In the genomic region with DNA sequence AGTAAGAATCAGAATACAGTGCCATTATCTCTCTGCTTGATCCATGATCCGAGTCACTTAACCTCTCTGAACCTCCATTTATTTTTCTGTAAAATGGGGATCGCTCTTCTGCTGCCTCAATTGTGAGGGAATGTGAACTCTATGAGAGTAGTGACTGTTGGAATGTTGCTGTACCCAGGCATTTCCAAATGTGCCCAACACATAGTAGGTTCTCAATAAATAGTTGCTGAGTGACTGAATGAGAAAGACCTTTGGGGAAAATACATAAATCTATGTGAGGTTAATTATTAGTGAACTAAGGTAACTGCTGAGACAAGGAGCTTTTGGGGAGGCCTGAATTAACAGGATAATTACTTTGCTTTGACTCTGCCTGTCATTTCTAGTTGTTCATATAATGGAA, we compare ENCODE assay signal across 30 cellular contexts. TPM values are rescaled to one million over a fixed set of nuclear protein-coding genes. Genes with fewer than 3 reads are reported as not detected.
"Had no signal": no experiment of that assay in that cellular context is flagged by ENCODE, and none has a peak within 500 bp of the region (broad histone marks: within the 10 kb centered on the region; RNA-seq: fewer than 3 reads in every experiment).

No MANE protein-coding gene starts in this region.

- H3K9me3 Mint-ChIP-seq: stimulated activated effector memory CD8-positive, alpha-beta T cell treated with anti-CD3 and anti-CD28 coated beads, Interleukin-12 subunit alpha, Interleukin-12 subunit beta, amount 100 ng/mL, for 72 hours; stimulated activated memory B cell treated with anti-CD40 and anti-IgM and Interleukin-4, amounts not matched to agents 10 μg/mL and 1 μg/mL and 100 μg/mL, for 72 hours; stimulated activated naive B cell treated with anti-CD40 and anti-IgM and Interleukin-4, amounts not matched to agents 10 μg/mL and 1 μg/mL and 100 μg/mL, for 72 hours; stimulated activated naive CD8-positive, alpha-beta T cell treated with anti-CD3 and anti-CD28 coated beads, Interleukin-15, amount 100 ng/mL, for 72 hours; stimulated activated naive CD8-positive, alpha-beta T cell treated with anti-CD3 and anti-CD28 coated beads, Interleukin-15, Interleukin-2, amounts not matched to agents 100 ng/mL and 50 ng/mL, for 24 hours; type B pancreatic cell had no signal

- H3K36me3 ChIP-seq: stomach, suprapubic skin, thoracic aorta, thyroid gland, tibial artery, tibial nerve, transverse colon, upper lobe of left lung, upper lobe of right lung, uterus, vagina had no signal

- H3K4me3 Mint-ChIP-seq: stimulated activated effector memory CD8-positive, alpha-beta T cell treated with anti-CD3 and anti-CD28 coated beads, Interleukin-12 subunit alpha, Interleukin-12 subunit beta, amount 100 ng/mL, for 72 hours; stimulated activated memory B cell treated with anti-CD40 and anti-IgM and Interleukin-4, amounts not matched to agents 10 μg/mL and 1 μg/mL and 100 μg/mL, for 72 hours; stimulated activated naive B cell treated with anti-CD40 and anti-IgM and Interleukin-4, amounts not matched to agents 10 μg/mL and 1 μg/mL and 100 μg/mL, for 72 hours; stimulated activated naive CD8-positive, alpha-beta T cell treated with anti-CD3 and anti-CD28 coated beads, Interleukin-15, amount 100 ng/mL, for 72 hours; stimulated activated naive CD8-positive, alpha-beta T cell treated with anti-CD3 and anti-CD28 coated beads, Interleukin-15, Interleukin-2, amounts not matched to agents 100 ng/mL and 50 ng/mL, for 24 hours; type B pancreatic cell had no signal

- H3K36me3 Mint-ChIP-seq: stimulated activated memory B cell treated with anti-CD40 and anti-IgM and Interleukin-4, amounts not matched to agents 10 μg/mL and 1 μg/mL and 100 μg/mL, for 72 hours; stimulated activated naive B cell treated with anti-CD40 and anti-IgM and Interleukin-4, amounts not matched to agents 10 μg/mL and 1 μg/mL and 100 μg/mL, for 72 hours; type B pancreatic cell had no signal

- H3K4me1 ChIP-seq: suprapubic skin, testis, thyroid gland, tibial artery, upper lobe of left lung, upper lobe of right lung, uterus, vagina had no signal

- H3K27me3 Mint-ChIP-seq: stimulated activated memory B cell treated with anti-CD40 and anti-IgM and Interleukin-4, amounts not matched to agents 10 μg/mL and 1 μg/mL and 100 μg/mL, for 72 hours; stimulated activated naive CD8-positive, alpha-beta T cell treated with anti-CD3 and anti-CD28 coated beads, Interleukin-15, amount 100 ng/mL, for 72 hours; stimulated activated naive CD8-positive, alpha-beta T cell treated with anti-CD3 and anti-CD28 coated beads, Interleukin-15, Interleukin-2, amounts not matched to agents 100 ng/mL and 50 ng/mL, for 24 hours had no signal

- H3K27ac Mint-ChIP-seq: stimulated activated effector memory CD8-positive, alpha-beta T cell treated with anti-CD3 and anti-CD28 coated beads, Interleukin-12 subunit alpha, Interleukin-12 subunit beta, amount 100 ng/mL, for 72 hours; stimulated activated memory B cell treated with anti-CD40 and anti-IgM and Interleukin-4, amounts not matched to agents 10 μg/mL and 1 μg/mL and 100 μg/mL, for 72 hours; stimulated activated naive B cell treated with anti-CD40 and anti-IgM and Interleukin-4, amounts not matched to agents 10 μg/mL and 1 μg/mL and 100 μg/mL, for 72 hours; stimulated activated naive CD8-positive, alpha-beta T cell treated with anti-CD3 and anti-CD28 coated beads, Interleukin-15, amount 100 ng/mL, for 72 hours; stimulated activated naive CD8-positive, alpha-beta T cell treated with anti-CD3 and anti-CD28 coated beads, Interleukin-15, Interleukin-2, amounts not matched to agents 100 ng/mL and 50 ng/mL, for 24 hours; type B pancreatic cell had no signal

- ATAC-seq: stimulated activated effector memory CD8-positive, alpha-beta T cell treated with anti-CD3 and anti-CD28 coated beads, Interleukin-12 subunit alpha, Interleukin-12 subunit beta, amount 100 ng/mL, for 72 hours; stimulated activated memory B cell treated with anti-CD40 and anti-IgM and Interleukin-4, amounts not matched to agents 10 μg/mL and 1 μg/mL and 100 μg/mL, for 72 hours; stimulated activated naive B cell treated with anti-CD40 and anti-IgM and Interleukin-4, amounts not matched to agents 10 μg/mL and 1 μg/mL and 100 μg/mL, for 72 hours; stimulated activated naive CD8-positive, alpha-beta T cell treated with anti-CD3 and anti-CD28 coated beads, Interleukin-15, amount 100 ng/mL, for 72 hours; stimulated activated naive CD8-positive, alpha-beta T cell treated with anti-CD3 and anti-CD28 coated beads, Interleukin-15, Interleukin-2, amounts not matched to agents 100 U/mL and 50 U/mL, for 24 hours; upper lobe of right lung had no signal

- H3K4me1 Mint-ChIP-seq: stimulated activated effector memory CD8-positive, alpha-beta T cell treated with anti-CD3 and anti-CD28 coated beads, Interleukin-12 subunit alpha, Interleukin-12 subunit beta, amount 100 ng/mL, for 72 hours; stimulated activated memory B cell treated with anti-CD40 and anti-IgM and Interleukin-4, amounts not matched to agents 10 μg/mL and 1 μg/mL and 100 μg/mL, for 72 hours; stimulated activated naive B cell treated with anti-CD40 and anti-IgM and Interleukin-4, amounts not matched to agents 10 μg/mL and 1 μg/mL and 100 μg/mL, for 72 hours; stimulated activated naive CD8-positive, alpha-beta T cell treated with anti-CD3 and anti-CD28 coated beads, Interleukin-15, amount 100 ng/mL, for 72 hours had no signal

- H3K27me3 ChIP-seq: stomach, suprapubic skin, testis, thyroid gland, tibial artery, tibial nerve, transverse colon, upper lobe of left lung, upper lobe of right lung, uterus, vagina had no signal

- FAIRE-seq: urothelium cell line had no signal

- H3K4me3 ChIP-seq: stomach, suprapubic skin, testis, thoracic aorta, thyroid gland, tibial artery, tibial nerve, transverse colon, upper lobe of left lung, upper lobe of right lung, uterus, vagina had no signal

- H3K27ac ChIP-seq: stomach, suprapubic skin, testis, thoracic aorta, thyroid gland, tibial artery, tibial nerve, transverse colon, upper lobe of left lung, upper lobe of right lung, uterus, vagina had no signal

- H3K9me3 ChIP-seq: stomach, suprapubic skin, testis, thoracic aorta, thyroid gland, tibial artery, tibial nerve, transverse colon, upper lobe of left lung, upper lobe of right lung, uterus, vagina had no signal

- DNase-seq: stimulated activated CD4-positive, alpha-beta T cell treated with anti-CD3 and anti-CD28 coated beads, Interleukin-2, amount 100 ng/mL, for 48 hours; stimulated activated CD4-positive, alpha-beta T cell treated with anti-CD3 and anti-CD28 coated beads, Interleukin-4, amount 100 ng/mL, for 1 hour; stimulated activated CD4-positive, alpha-beta T cell treated with anti-CD3 and anti-CD28 coated beads, Interleukin-4, amount 100 ng/mL, for 24 hours; stimulated activated CD4-positive, alpha-beta T cell treated with anti-CD3 and anti-CD28 coated beads, Interleukin-4, amount 100 ng/mL, for 4 hours; stimulated activated CD8-positive, alpha-beta memory T cell treated with anti-CD3 and anti-CD28 coated beads, Interleukin-4, amount 100 ng/mL, for 48 hours; stimulated activated naive B cell treated with anti-CD40 and anti-IgM and Interleukin-4, amounts not matched to agents 10 μg/mL and 1 μg/mL and 100 μg/mL, for 72 hours; stimulated activated naive CD4-positive, alpha-beta T cell; stimulated activated naive CD4-positive, alpha-beta T cell treated with Interleukin-2 at 50 U/mL for 16 hours; stimulated activated naive CD8-positive, alpha-beta T cell treated with anti-CD3 and anti-CD28 coated beads, Interleukin-15, amount 100 ng/mL, for 72 hours; stimulated activated naive CD8-positive, alpha-beta T cell treated with anti-CD3 and anti-CD28 coated beads, Interleukin-15, Interleukin-2, amounts not matched to agents 100 U/mL and 50 U/mL, for 24 hours; stomach; substantia nigra; testis; thyroid gland; tibial artery; transverse colon; trophoblast cell; upper lobe of left lung; upper lobe of right lung; uterus had no signal

RNA-seq across cellular contexts. Expression of gene NR1H4, which starts 33.9 kb away (rescaled TPM):
- total RNA-seq: subcutaneous adipose tissue, suprapubic skin, thyroid gland, tibial nerve, upper lobe of right lung, vagina had no signal
